1 cellular context compared by ENCODE assay signal in genomic region chr14:106287506-106287905, GRCh38.
TF ChIP-seq lines count a peak whose summit lies in the region.

No MANE protein-coding gene starts in this region.

TF ChIP-seq in SK-N-SH, 30 proteins besides CTCF, POLR2A, EP300 and RAD21 (continued from another document):
- TF ChIP-seq NRF1 (IDR thresholded peaks at IDR 0.05; ENCODE audit: low read depth, low read length) (no peak), FOXJ3 (CRISPR knock-in tag; IDR thresholded peaks at IDR 0.05) (no peak), NFIC (IDR thresholded peaks at IDR 0.05; ENCODE audit: borderline replicate concordance) (no peak), FOSL2 (IDR thresholded peaks at IDR 0.05; ENCODE audit: borderline replicate concordance, low read depth) (no peak)
TF ChIP-seq in SK-N-SH: peak in this region for 0.
